ENCODE assay signal across 15 cellular contexts in genomic region chrX:76109654-76110053, GRCh38.
DNase-seq lines count a peak whose midpoint lies in the region; ATAC-seq and TF ChIP-seq lines count a peak whose summit lies in the region.
"Had no signal": no experiment of that assay in that cellular context is flagged by ENCODE, and none has a peak within 500 bp of the region (broad histone marks: within the 10 kb centered on the region; RNA-seq: fewer than 3 reads in every experiment).

No MANE protein-coding gene starts in this region.

- H3K4me1 ChIP-seq in foreskin keratinocyte (no peaks in the 10 kb centered on the region), upper lobe of left lung (no peaks in the 10 kb centered on the region)

- 26 to 27% methylated on average over 4 of the region's 4 CpGs for WGBS in upper lobe of left lung, 2 donors

- intact Hi-C loops in CD14-positive monocyte (cut with micrococcal nuclease), result no loop called here

- H3K4me3 ChIP-seq in H7 (ENCODE audit: insufficient read depth, low read depth, low read length) (no peak overlapping the region), upper lobe of left lung (no peak overlapping the region)

- H3K27ac ChIP-seq in 22Rv1 (no peak overlapping the region), foreskin keratinocyte (no peak overlapping the region), upper lobe of left lung (no peak overlapping the region)

- no peak for ATAC-seq in foreskin keratinocyte
- ATAC-seq in upper lobe of left lung (ENCODE audit: low FRiP score in 2 of 2), result no peak

- H3K36me3 ChIP-seq in H7 (replicated peaks; ENCODE audit: control insufficient read depth, insufficient read depth, low read length) (no peaks in the 10 kb centered on the region), upper lobe of left lung (no peaks in the 10 kb centered on the region)

- TF ChIP-seq POLR2A in upper lobe of left lung (IDR thresholded peaks at IDR 0.05), result no peak

- no peak for TF ChIP-seq EP300 in upper lobe of left lung (IDR thresholded peaks at IDR 0.05)

- DNase-seq in H7, result peak; percentile 25
- peak; percentile 30 for DNase-seq in RKO (ENCODE audit: low spot score)
- DNase-seq in foreskin keratinocyte, result no peak
- DNase-seq in activated CD4-positive, alpha-beta T cell treated with anti-CD3 and anti-CD28 coated beads, Interleukin-2, amount 50 U/mL, for 4 hours, result no peak
- no peak for DNase-seq in NCI-H187 treated with DMSO at 0.1 percent for 48 hours (lab: John Stamatoyannopoulos, UW)
- DNase-seq in upper lobe of left lung, result no peak
- DNase-seq in CD14-positive monocyte (ENCODE audit: low spot score), result no peak
- DNase-seq: CD4-positive, alpha-beta T cell; DND-41; NCI-H1417; NCI-H2029; NCI-H2171 treated with DMSO at 0.1 percent for 48 hours; NCI-H774; SHP77 had no signal

- no peaks in the 10 kb centered on the region for H3K9me3 ChIP-seq in upper lobe of left lung

- H3K27me3 ChIP-seq in H7 (ENCODE audit: control insufficient read depth, insufficient read depth, low read length), result no peaks in the 10 kb centered on the region
- H3K27me3 ChIP-seq in foreskin keratinocyte, result no peaks in the 10 kb centered on the region
- H3K27me3 ChIP-seq in upper lobe of left lung, result no peaks in the 10 kb centered on the region

- no peaks in the 10 kb centered on the region for H3K4me1 Mint-ChIP-seq in CD14-positive monocyte

- H3K9me3 Mint-ChIP-seq in CD14-positive monocyte, result peaks cover 0 to 4% (median 2%) of the 10 kb centered on the region in 7 donors
- H3K9me3 Mint-ChIP-seq: CD4-positive, alpha-beta T cell had no signal

- TF ChIP-seq CTCF in 22Rv1 (IDR thresholded peaks at IDR 0.05) (peak; percentile 37), foreskin keratinocyte (conservative IDR thresholded peaks at IDR 0.05) (peak; percentile 4), upper lobe of left lung (IDR thresholded peaks at IDR 0.05) (no peak), CD14-positive monocyte (IDR thresholded peaks at IDR 0.05) (no peak)

- no peaks in the 10 kb centered on the region for H3K36me3 Mint-ChIP-seq in CD14-positive monocyte

- H3K27ac Mint-ChIP-seq in CD14-positive monocyte, result no peak overlapping the region
- H3K27ac Mint-ChIP-seq: CD4-positive, alpha-beta T cell had no signal

- H3K27me3 Mint-ChIP-seq in CD14-positive monocyte (ENCODE audit: low read depth in 3 of 3), result peaks cover 0 to 11% (median 2%) of the 10 kb centered on the region in 3 donors
- H3K27me3 Mint-ChIP-seq: CD4-positive, alpha-beta T cell had no signal

- no peak overlapping the region for H3K4me3 Mint-ChIP-seq in CD14-positive monocyte
- H3K4me3 Mint-ChIP-seq: CD4-positive, alpha-beta T cell had no signal

Comparison
In these comparisons a context has a peak if more than half of its experiments do, and no peak if none do; other contexts are left out.
1. CTCF ChIP-seq: peak in 22Rv1 (single experiment) and foreskin keratinocyte (single experiment); none in upper lobe of left lung (0 of 6) and CD14-positive monocyte (single experiment).
2. DNase-seq: peak in H7 (single experiment) and RKO (single experiment); none in foreskin keratinocyte (0 of 2), activated CD4-positive, alpha-beta T cell treated with anti-CD3 and anti-CD28 coated beads, Interleukin-2, amount 50 U/mL, for 4 hours (0 of 2), NCI-H187 treated with DMSO at 0.1 percent for 48 hours (single experiment), upper lobe of left lung (0 of 2) and CD14-positive monocyte (single experiment).